Comparison of ENCODE assay signal across 1 cellular context in the genomic region with DNA sequence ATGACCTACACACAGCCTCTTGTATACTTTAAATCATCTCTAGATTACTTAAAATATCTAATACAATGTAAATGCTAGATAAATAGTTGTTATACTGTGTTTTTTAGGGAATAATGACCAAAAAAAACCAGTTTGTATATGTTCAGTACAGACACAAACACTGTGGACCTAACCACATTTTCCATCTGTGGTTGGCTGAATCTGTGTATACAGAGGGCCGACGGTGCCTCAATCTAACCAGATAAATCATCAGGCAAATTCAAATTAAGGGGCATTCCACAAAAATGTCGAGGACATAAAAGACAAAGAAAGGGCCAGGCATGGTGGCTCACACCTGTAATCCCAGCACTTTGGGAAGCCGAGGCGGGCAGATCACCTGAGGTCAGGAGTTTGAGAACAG.
TF ChIP-seq lines count a peak whose summit lies in the region.

No MANE protein-coding gene starts in this region.

TF ChIP-seq in GM12891, 5 proteins besides CTCF, POLR2A, EP300 and RAD21:
- no peak for TF ChIP-seq PAX5 (IDR thresholded peaks at IDR 0.05; ENCODE audit: insufficient read depth, low read length, severe bottlenecking)
- TF ChIP-seq POLR2AphosphoS5 (IDR thresholded peaks at IDR 0.05; ENCODE audit: low read depth, low read length): no peak
- TF ChIP-seq SPI1 (IDR thresholded peaks at IDR 0.05; ENCODE audit: low read depth, low read length): no peak
- no peak for TF ChIP-seq TAF1 (IDR thresholded peaks at IDR 0.05; ENCODE audit: low read depth, low read length)
- TF ChIP-seq POU2F2 (IDR thresholded peaks at IDR 0.05; ENCODE audit: low read depth, low read length): no peak
